15 cellular contexts compared by ENCODE assay signal in genomic region chr14:102739190-102739469, GRCh38. TPM values are rescaled to one million over a fixed set of nuclear protein-coding genes. Genes with fewer than 3 reads are reported as not detected.
A peak's percentile ranks its signal among the peaks of the same experiment; 100 is the strongest.
DNase-seq lines count a peak whose midpoint lies in the region; ATAC-seq and TF ChIP-seq lines count a peak whose summit lies in the region.
"Had no signal": no experiment of that assay in that cellular context is flagged by ENCODE, and none has a peak within 500 bp of the region (broad histone marks: within the 10 kb centered on the region; RNA-seq: fewer than 3 reads in every experiment).

No MANE protein-coding gene starts in this region.

- intact Hi-C loops in upper lobe of right lung (cut with DNase I) (no loop called here), transverse colon (cut with DNase I; ENCODE audit: low total_unique reads) (no loop called here)

- TF ChIP-seq EP300 in transverse colon (IDR thresholded peaks at IDR 0.05; ENCODE audit: low read depth), result no peak

- no peaks in the 10 kb centered on the region for H3K9me3 ChIP-seq in SK-N-MC (ENCODE audit: low read depth, low read length)
- peaks cover 11% of the 10 kb centered on the region for H3K9me3 ChIP-seq in upper lobe of right lung
- peaks cover 15 to 17% of the 10 kb centered on the region in 2 donors for H3K9me3 ChIP-seq in transverse colon

- whole genome bisulfite sequencing in transverse colon (ENCODE audit: low coverage in 1 of 2), 2 donors, result 90% methylated on average over 3 of the region's 3 CpGs; no CpG with 5 or more reads in 1 of the 2 donors

- no peak overlapping the region for H3K4me3 Mint-ChIP-seq in activated naive CD8-positive, alpha-beta T cell treated with anti-CD3 and anti-CD28 coated beads for 36 hours
- no peak overlapping the region for H3K4me3 Mint-ChIP-seq in activated naive CD8-positive, alpha-beta T cell treated with anti-CD3 and anti-CD28 coated beads, Interleukin-2, amount 50 U/mL, for 24 hours
- H3K4me3 Mint-ChIP-seq: CD8-positive, alpha-beta memory T cell had no signal

- H3K4me3 ChIP-seq in SK-N-MC, result no peak overlapping the region
- H3K4me3 ChIP-seq in upper lobe of right lung, result no peak overlapping the region
- no peak overlapping the region for H3K4me3 ChIP-seq in transverse colon
- H3K4me3 ChIP-seq: BLaER1, GM23248 had no signal

- H3K36me3 ChIP-seq in SK-N-MC (ENCODE audit: insufficient read depth, low read length) (peaks cover 54% of the 10 kb centered on the region), upper lobe of right lung (no peaks in the 10 kb centered on the region), transverse colon (no peaks in the 10 kb centered on the region)

- peak overlapping the region; percentile 25; the same call in 1 of the 2 replicates for H3K27ac ChIP-seq in SK-N-MC
- no peak overlapping the region for H3K27ac ChIP-seq in upper lobe of right lung
- H3K27ac ChIP-seq in transverse colon, result no peak overlapping the region
- H3K27ac ChIP-seq: 22Rv1, BLaER1, GM23248, HL-60 had no signal

- no peak overlapping the region for H3K9ac ChIP-seq in SK-N-MC (ENCODE audit: insufficient read length)
- H3K9ac ChIP-seq: BLaER1, GM23248 had no signal

- H3K27ac Mint-ChIP-seq in activated naive CD8-positive, alpha-beta T cell treated with anti-CD3 and anti-CD28 coated beads for 36 hours, result peak overlapping the region; percentile 48
- H3K27ac Mint-ChIP-seq in activated naive CD8-positive, alpha-beta T cell treated with anti-CD3 and anti-CD28 coated beads, Interleukin-2, amount 50 U/mL, for 24 hours, result no peak overlapping the region
- H3K27ac Mint-ChIP-seq: CD8-positive, alpha-beta memory T cell had no signal

- no peak for ATAC-seq in activated naive CD8-positive, alpha-beta T cell treated with anti-CD3 and anti-CD28 coated beads, Interleukin-2, amount 50 U/mL, for 24 hours
- ATAC-seq in upper lobe of right lung, result no peak
- no peak for ATAC-seq in HG03442 (IDR thresholded peaks at IDR 0.05; ENCODE audit: unreplicated experiment)

- H3K27me3 ChIP-seq in upper lobe of right lung (no peaks in the 10 kb centered on the region), transverse colon (no peaks in the 10 kb centered on the region)
- H3K27me3 ChIP-seq: BLaER1 had no signal

- H3K27me3 Mint-ChIP-seq in activated naive CD8-positive, alpha-beta T cell treated with anti-CD3 and anti-CD28 coated beads for 36 hours, result no peaks in the 10 kb centered on the region
- no peaks in the 10 kb centered on the region for H3K27me3 Mint-ChIP-seq in activated naive CD8-positive, alpha-beta T cell treated with anti-CD3 and anti-CD28 coated beads, Interleukin-2, amount 50 U/mL, for 24 hours
- H3K27me3 Mint-ChIP-seq: CD8-positive, alpha-beta memory T cell had no signal

- H3K4me1 Mint-ChIP-seq in activated naive CD8-positive, alpha-beta T cell treated with anti-CD3 and anti-CD28 coated beads for 36 hours, result no peaks in the 10 kb centered on the region
- H3K4me1 Mint-ChIP-seq in activated naive CD8-positive, alpha-beta T cell treated with anti-CD3 and anti-CD28 coated beads, Interleukin-2, amount 50 U/mL, for 24 hours, result no peaks in the 10 kb centered on the region
- H3K4me1 Mint-ChIP-seq: CD8-positive, alpha-beta memory T cell had no signal

- no peak for TF ChIP-seq CTCF in upper lobe of right lung (IDR thresholded peaks at IDR 0.05)
- TF ChIP-seq CTCF in transverse colon (IDR thresholded peaks at IDR 0.05), result no peak

- H3K4me1 ChIP-seq in upper lobe of right lung (no peaks in the 10 kb centered on the region), transverse colon (no peaks in the 10 kb centered on the region)

- in situ Hi-C loops in transverse colon (cut with MboI; ENCODE audit: low pct_ligation_motif_present in 1 of 4, low pct_unique_long_range_greater_than_20kb in 1 of 4, low sequenced_read_pairs in 3 of 4), result no loop called here

- H3K9me3 Mint-ChIP-seq in activated naive CD8-positive, alpha-beta T cell treated with anti-CD3 and anti-CD28 coated beads for 36 hours, result peaks cover 8% of the 10 kb centered on the region
- H3K9me3 Mint-ChIP-seq in activated naive CD8-positive, alpha-beta T cell treated with anti-CD3 and anti-CD28 coated beads, Interleukin-2, amount 50 U/mL, for 24 hours, result peaks cover 4% of the 10 kb centered on the region

- no peak for DNase-seq in activated naive CD8-positive, alpha-beta T cell treated with anti-CD3 and anti-CD28 coated beads for 36 hours
- no peak for DNase-seq in activated naive CD8-positive, alpha-beta T cell treated with anti-CD3 and anti-CD28 coated beads, Interleukin-2, amount 50 U/mL, for 24 hours
- no peak for DNase-seq in SK-N-MC (ENCODE audit: low read depth, low spot score)
- DNase-seq in mesenteric fat pad (ENCODE audit: low spot score), result peak; percentile 76
- peak; percentile 34 for DNase-seq in upper lobe of right lung
- DNase-seq in NCI-H1417 (lab: John Stamatoyannopoulos, UW), result no peak
- no peak for DNase-seq in transverse colon
- DNase-seq: AML-193; CD8-positive, alpha-beta memory T cell; DMS 273 treated with DMSO at 0.1 percent for 48 hours; GM23248 had no signal

- H3K36me3 Mint-ChIP-seq in activated naive CD8-positive, alpha-beta T cell treated with anti-CD3 and anti-CD28 coated beads for 36 hours, result peaks cover 8% of the 10 kb centered on the region
- H3K36me3 Mint-ChIP-seq in activated naive CD8-positive, alpha-beta T cell treated with anti-CD3 and anti-CD28 coated beads, Interleukin-2, amount 50 U/mL, for 24 hours (ENCODE audit: low read depth), result peaks cover 6% of the 10 kb centered on the region

- TF ChIP-seq POLR2A in transverse colon (IDR thresholded peaks at IDR 0.05), result no peak

RNA-seq across cellular contexts. Expression of gene TRAF3, which starts 38.1 kb away (rescaled TPM):
- total RNA-seq in activated naive CD8-positive, alpha-beta T cell treated with anti-CD3 and anti-CD28 coated beads for 36 hours, result 10 to 100 TPM; 39.2 to 39.6 TPM
- total RNA-seq in mesenteric fat pad, result 33.3 TPM
- total RNA-seq in upper lobe of right lung, result 22.3 TPM
- 10 to 100 TPM; 18.7 to 28.9 (median 25.0) TPM for total RNA-seq in transverse colon

Comparison
In these comparisons a context has a peak if more than half of its experiments do, and no peak if none do; other contexts are left out.
1. DNase-seq: peak in mesenteric fat pad (single experiment) and upper lobe of right lung (single experiment); none in activated naive CD8-positive, alpha-beta T cell treated with anti-CD3 and anti-CD28 coated beads for 36 hours (single experiment), activated naive CD8-positive, alpha-beta T cell treated with anti-CD3 and anti-CD28 coated beads, Interleukin-2, amount 50 U/mL, for 24 hours (single experiment), SK-N-MC (single experiment), NCI-H1417 (0 of 3) and transverse colon (single experiment).